Comparison of ENCODE assay signal across 1 cellular context in the genomic region with DNA sequence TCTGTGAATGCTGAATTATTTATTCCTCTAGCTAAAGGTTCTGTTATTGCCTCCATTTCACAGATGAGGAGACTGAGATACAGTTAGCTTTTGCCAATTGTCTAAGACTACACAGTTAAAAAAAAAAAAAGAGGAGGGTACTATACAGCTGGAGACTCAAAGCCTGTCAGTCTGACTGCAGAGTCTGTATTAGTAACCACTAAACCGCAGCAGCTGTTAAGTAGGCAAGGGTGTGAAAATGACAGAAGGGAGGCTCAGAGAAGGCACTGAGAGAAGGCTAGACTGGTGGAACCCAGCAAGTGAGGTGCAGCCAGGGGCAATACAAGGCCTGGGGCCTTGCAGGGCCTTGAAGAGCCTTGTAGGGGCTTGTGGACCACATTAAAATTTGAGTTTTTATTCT.
TF ChIP-seq lines count a peak whose summit lies in the region.

No MANE protein-coding gene starts in this region.

TF ChIP-seq in GM12878, 131 proteins besides CTCF, POLR2A, EP300 and RAD21 (continued from another document):
- TF ChIP-seq, protein P1, sequence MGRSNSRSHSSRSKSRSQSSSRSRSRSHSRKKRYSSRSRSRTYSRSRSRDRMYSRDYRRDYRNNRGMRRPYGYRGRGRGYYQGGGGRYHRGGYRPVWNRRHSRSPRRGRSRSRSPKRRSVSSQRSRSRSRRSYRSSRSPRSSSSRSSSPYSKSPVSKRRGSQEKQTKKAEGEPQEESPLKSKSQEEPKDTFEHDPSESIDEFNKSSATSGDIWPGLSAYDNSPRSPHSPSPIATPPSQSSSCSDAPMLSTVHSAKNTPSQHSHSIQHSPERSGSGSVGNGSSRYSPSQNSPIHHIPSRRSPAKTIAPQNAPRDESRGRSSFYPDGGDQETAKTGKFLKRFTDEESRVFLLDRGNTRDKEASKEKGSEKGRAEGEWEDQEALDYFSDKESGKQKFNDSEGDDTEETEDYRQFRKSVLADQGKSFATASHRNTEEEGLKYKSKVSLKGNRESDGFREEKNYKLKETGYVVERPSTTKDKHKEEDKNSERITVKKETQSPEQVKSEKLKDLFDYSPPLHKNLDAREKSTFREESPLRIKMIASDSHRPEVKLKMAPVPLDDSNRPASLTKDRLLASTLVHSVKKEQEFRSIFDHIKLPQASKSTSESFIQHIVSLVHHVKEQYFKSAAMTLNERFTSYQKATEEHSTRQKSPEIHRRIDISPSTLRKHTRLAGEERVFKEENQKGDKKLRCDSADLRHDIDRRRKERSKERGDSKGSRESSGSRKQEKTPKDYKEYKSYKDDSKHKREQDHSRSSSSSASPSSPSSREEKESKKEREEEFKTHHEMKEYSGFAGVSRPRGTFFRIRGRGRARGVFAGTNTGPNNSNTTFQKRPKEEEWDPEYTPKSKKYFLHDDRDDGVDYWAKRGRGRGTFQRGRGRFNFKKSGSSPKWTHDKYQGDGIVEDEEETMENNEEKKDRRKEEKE (IDR thresholded peaks at IDR 0.05): no peak
- TF ChIP-seq MTA2 (IDR thresholded peaks at IDR 0.05; ENCODE audit: low read depth) (peak; percentile 58; the same call in 1 of the 2 replicates), DPF2 (IDR thresholded peaks at IDR 0.05) (peak; percentile 57), NBN (IDR thresholded peaks at IDR 0.05) (peak; percentile 76; the same call in 1 of the 2 replicates), ZBED1 (IDR thresholded peaks at IDR 0.05; ENCODE audit: borderline replicate concordance) (no peak), SMC3 (IDR thresholded peaks at IDR 0.05; ENCODE audit: borderline replicate concordance, low read length) (no peak), POLR2AphosphoS2 (IDR thresholded peaks at IDR 0.05; ENCODE audit: low read depth, low read length) (no peak), LARP7 (IDR thresholded peaks at IDR 0.05) (no peak), IKZF2 (IDR thresholded peaks at IDR 0.05) (peak in 1 of 2 experiments; percentile 37; a peak in 1 of 4 replicates), PAX8 (IDR thresholded peaks at IDR 0.05) (no peak), MAX (IDR thresholded peaks at IDR 0.05; ENCODE audit: low read depth, low read length) (no peak), GABPA (IDR thresholded peaks at IDR 0.05; ENCODE audit: low read depth) (no peak), TCF12 (IDR thresholded peaks at IDR 0.05; ENCODE audit: low read depth, low read length) (peak; percentile 97), SREBF1 (IDR thresholded peaks at IDR 0.05; ENCODE audit: low read length) (no peak), NR2F1 (conservative IDR thresholded peaks at IDR 0.05) (peak; percentile 49; the same call in 1 of the 2 replicates), RAD51 (IDR thresholded peaks at IDR 0.05) (0 out of 2 replicates have a peak, but pooled peaks have one; percentile 19), SREBF2 (IDR thresholded peaks at IDR 0.05; ENCODE audit: low read length) (no peak), ATF7 (IDR thresholded peaks at IDR 0.05; ENCODE audit: low read depth) (peak; percentile 65; the same call in 1 of the 2 replicates), YBX1 (IDR thresholded peaks at IDR 0.05) (no peak), NR2C1 (IDR thresholded peaks at IDR 0.05) (no peak), E4F1 (IDR thresholded peaks at IDR 0.05; ENCODE audit: borderline replicate concordance, partially characterized antibody) (no peak), ZNF217 (IDR thresholded peaks at IDR 0.05) (peak; percentile 55; the same call in 1 of the 2 replicates), SKIL (IDR thresholded peaks at IDR 0.05; ENCODE audit: low read depth, poor library complexity, severe bottlenecking) (peak; percentile 25), E2F4 (IDR thresholded peaks at IDR 0.05; ENCODE audit: low read depth, low read length) (no peak), IRF4 (IDR thresholded peaks at IDR 0.05; ENCODE audit: low read depth, low read length) (no peak), MEF2B (IDR thresholded peaks at IDR 0.05; ENCODE audit: partially characterized antibody, poor library complexity, severe bottlenecking) (no peak), ZNF207 (IDR thresholded peaks at IDR 0.05; ENCODE audit: borderline replicate concordance) (no peak), MYB (IDR thresholded peaks at IDR 0.05; ENCODE audit: borderline replicate concordance, low read depth, low read length) (no peak), SIN3A (IDR thresholded peaks at IDR 0.05; ENCODE audit: low read depth, low read length) (no peak), NRF1 (conservative IDR thresholded peaks at IDR 0.05; ENCODE audit: low read depth, low read length) (no peak), ETV6 (conservative IDR thresholded peaks at IDR 0.05 in 1 of 2, IDR thresholded peaks at IDR 0.05 in 1 of 2; ENCODE audit: borderline replicate concordance in 1 of 2, low read depth in 1 of 2) (no peak)
- TF ChIP-seq, protein P2, sequence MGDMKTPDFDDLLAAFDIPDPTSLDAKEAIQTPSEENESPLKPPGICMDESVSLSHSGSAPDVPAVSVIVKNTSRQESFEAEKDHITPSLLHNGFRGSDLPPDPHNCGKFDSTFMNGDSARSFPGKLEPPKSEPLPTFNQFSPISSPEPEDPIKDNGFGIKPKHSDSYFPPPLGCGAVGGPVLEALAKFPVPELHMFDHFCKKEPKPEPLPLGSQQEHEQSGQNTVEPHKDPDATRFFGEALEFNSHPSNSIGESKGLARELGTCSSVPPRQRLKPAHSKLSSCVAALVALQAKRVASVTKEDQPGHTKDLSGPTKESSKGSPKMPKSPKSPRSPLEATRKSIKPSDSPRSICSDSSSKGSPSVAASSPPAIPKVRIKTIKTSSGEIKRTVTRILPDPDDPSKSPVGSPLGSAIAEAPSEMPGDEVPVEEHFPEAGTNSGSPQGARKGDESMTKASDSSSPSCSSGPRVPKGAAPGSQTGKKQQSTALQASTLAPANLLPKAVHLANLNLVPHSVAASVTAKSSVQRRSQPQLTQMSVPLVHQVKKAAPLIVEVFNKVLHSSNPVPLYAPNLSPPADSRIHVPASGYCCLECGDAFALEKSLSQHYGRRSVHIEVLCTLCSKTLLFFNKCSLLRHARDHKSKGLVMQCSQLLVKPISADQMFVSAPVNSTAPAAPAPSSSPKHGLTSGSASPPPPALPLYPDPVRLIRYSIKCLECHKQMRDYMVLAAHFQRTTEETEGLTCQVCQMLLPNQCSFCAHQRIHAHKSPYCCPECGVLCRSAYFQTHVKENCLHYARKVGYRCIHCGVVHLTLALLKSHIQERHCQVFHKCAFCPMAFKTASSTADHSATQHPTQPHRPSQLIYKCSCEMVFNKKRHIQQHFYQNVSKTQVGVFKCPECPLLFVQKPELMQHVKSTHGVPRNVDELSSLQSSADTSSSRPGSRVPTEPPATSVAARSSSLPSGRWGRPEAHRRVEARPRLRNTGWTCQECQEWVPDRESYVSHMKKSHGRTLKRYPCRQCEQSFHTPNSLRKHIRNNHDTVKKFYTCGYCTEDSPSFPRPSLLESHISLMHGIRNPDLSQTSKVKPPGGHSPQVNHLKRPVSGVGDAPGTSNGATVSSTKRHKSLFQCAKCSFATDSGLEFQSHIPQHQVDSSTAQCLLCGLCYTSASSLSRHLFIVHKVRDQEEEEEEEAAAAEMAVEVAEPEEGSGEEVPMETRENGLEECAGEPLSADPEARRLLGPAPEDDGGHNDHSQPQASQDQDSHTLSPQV (IDR thresholded peaks at IDR 0.05): no peak
- TF ChIP-seq, protein P3, sequence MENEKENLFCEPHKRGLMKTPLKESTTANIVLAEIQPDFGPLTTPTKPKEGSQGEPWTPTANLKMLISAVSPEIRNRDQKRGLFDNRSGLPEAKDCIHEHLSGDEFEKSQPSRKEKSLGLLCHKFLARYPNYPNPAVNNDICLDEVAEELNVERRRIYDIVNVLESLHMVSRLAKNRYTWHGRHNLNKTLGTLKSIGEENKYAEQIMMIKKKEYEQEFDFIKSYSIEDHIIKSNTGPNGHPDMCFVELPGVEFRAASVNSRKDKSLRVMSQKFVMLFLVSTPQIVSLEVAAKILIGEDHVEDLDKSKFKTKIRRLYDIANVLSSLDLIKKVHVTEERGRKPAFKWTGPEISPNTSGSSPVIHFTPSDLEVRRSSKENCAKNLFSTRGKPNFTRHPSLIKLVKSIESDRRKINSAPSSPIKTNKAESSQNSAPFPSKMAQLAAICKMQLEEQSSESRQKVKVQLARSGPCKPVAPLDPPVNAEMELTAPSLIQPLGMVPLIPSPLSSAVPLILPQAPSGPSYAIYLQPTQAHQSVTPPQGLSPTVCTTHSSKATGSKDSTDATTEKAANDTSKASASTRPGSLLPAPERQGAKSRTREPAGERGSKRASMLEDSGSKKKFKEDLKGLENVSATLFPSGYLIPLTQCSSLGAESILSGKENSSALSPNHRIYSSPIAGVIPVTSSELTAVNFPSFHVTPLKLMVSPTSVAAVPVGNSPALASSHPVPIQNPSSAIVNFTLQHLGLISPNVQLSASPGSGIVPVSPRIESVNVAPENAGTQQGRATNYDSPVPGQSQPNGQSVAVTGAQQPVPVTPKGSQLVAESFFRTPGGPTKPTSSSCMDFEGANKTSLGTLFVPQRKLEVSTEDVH (IDR thresholded peaks at IDR 0.05; ENCODE audit: low read depth, partially characterized antibody): no peak
TF ChIP-seq in GM12878: peak in this region for 24.
